In the genomic region with DNA sequence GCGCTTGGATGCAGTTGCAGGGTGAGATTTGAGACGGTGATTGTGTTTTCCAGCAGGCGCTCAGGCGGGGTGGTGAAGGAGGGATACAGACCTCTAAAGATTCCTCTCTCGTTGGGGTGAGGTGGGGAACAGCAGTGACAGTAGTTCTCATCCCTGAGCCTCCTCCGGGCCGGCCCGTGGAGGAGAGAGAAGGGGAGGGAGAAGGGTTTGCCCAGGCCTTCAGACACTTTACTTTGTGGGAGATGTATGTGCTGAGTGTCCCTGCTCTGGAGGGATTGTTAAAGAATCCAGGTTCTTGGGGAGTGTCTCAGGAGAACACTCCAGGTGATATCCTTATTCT, we compare ENCODE assay signal across 8 cellular contexts. TPM values are rescaled to one million over a fixed set of nuclear protein-coding genes. Genes with fewer than 3 reads are reported as not detected.
DNase-seq lines count a peak whose midpoint lies in the region; ATAC-seq and TF ChIP-seq lines count a peak whose summit lies in the region.

No MANE protein-coding gene starts in this region.

- H3K4me3 ChIP-seq in ascending aorta (peak overlapping the region; percentile 78 to 94), thyroid gland (replicated peaks in 1 of 3) (peak overlapping the region; percentile 28 to 72 (median 52))

- TF ChIP-seq CTCF in CD14-positive monocyte (IDR thresholded peaks at IDR 0.05) (no peak), ascending aorta (IDR thresholded peaks at IDR 0.05) (no peak), thyroid gland (IDR thresholded peaks at IDR 0.05) (no peak)

- H3K4me1 ChIP-seq in ascending aorta: peaks cover 5 to 8% of the 10 kb centered on the region in 2 donors
- H3K4me1 ChIP-seq in thyroid gland: peaks cover 14 to 17% of the 10 kb centered on the region in 2 donors

- peaks cover 47% of the 10 kb centered on the region for H3K4me1 Mint-ChIP-seq in CD14-positive monocyte

- intact Hi-C loops in CD14-positive monocyte (cut with micrococcal nuclease) (loop anchor here (5.0 to 10.0 kb wide), 2 partner anchors 42 to 190 kb away; no protein-coding TSS in a partner anchor), ascending aorta (cut with DNase I) (loop anchor here (2.0 to 10.0 kb wide), 3 partner anchors 58 to 180 kb away; a partner anchor contains a TSS), left colon (cut with DNase I, micrococcal nuclease) (no loop called here), thyroid gland (cut with DNase I) (loop anchor here (5.0 kb wide), 1 partner anchor 37 kb away; no protein-coding TSS in a partner anchor)

- H3K9me3 ChIP-seq in ascending aorta: no peaks in the 10 kb centered on the region
- H3K9me3 ChIP-seq in thyroid gland: no peaks in the 10 kb centered on the region

- H3K27me3 Mint-ChIP-seq in CD14-positive monocyte (ENCODE audit: low read depth in 3 of 3): peaks cover 0 to 1% (median 0%) of the 10 kb centered on the region in 3 donors

- peak overlapping the region; percentile 57 to 98 (median 93) for H3K27ac Mint-ChIP-seq in CD14-positive monocyte

- no peaks in the 10 kb centered on the region for H3K9me3 Mint-ChIP-seq in CD14-positive monocyte

- H3K36me3 Mint-ChIP-seq in CD14-positive monocyte: peaks cover 0 to 3% of the 10 kb centered on the region in 2 donors

- no peak for DNase-seq in CD14-positive monocyte (ENCODE audit: low spot score)
- no peak for DNase-seq in ascending aorta (ENCODE audit: low spot score in 2 of 2)
- no peak for DNase-seq in left colon
- DNase-seq in thyroid gland: no peak
- no peak for DNase-seq in effector CD8-positive, alpha-beta T cell (lab: John Stamatoyannopoulos, UW)
- DNase-seq in germinal center (ENCODE audit: low spot score): no peak

- 0% methylated on average over 6 to 8 of the region's 8 CpGs for WGBS in thyroid gland, 2 donors

- H3K27ac ChIP-seq in ascending aorta: peak overlapping the region; percentile 86 to 92
- H3K27ac ChIP-seq in thyroid gland: peak overlapping the region; percentile 90 to 96 (median 91)

- H3K36me3 ChIP-seq in ascending aorta: no peaks in the 10 kb centered on the region
- H3K36me3 ChIP-seq in thyroid gland: no peaks in the 10 kb centered on the region

- no peaks in the 10 kb centered on the region for H3K27me3 ChIP-seq in ascending aorta
- H3K27me3 ChIP-seq in thyroid gland: no peaks in the 10 kb centered on the region

- peak; percentile 10 for ATAC-seq in HG02852 (IDR thresholded peaks at IDR 0.05; ENCODE audit: unreplicated experiment)
- peak; percentile 38 for ATAC-seq in left colon
- no peak for ATAC-seq in GM18858 (IDR thresholded peaks at IDR 0.05; ENCODE audit: unreplicated experiment)

- no peak for TF ChIP-seq POLR2A in thyroid gland (IDR thresholded peaks at IDR 0.05)

- H3K4me3 Mint-ChIP-seq in CD14-positive monocyte: peak overlapping the region; percentile 99 to 100

RNA-seq across cellular contexts. Expression of a gene that starts 41.0 kb away (rescaled TPM):
- polyA plus RNA-seq in CD14-positive monocyte: 100 to 1,000 TPM; 350 to 405 TPM
- total RNA-seq in ascending aorta (42.8 TPM), left colon (10 to 100 TPM; 26.3 to 72.2 TPM), thyroid gland (10 to 100 TPM in 3 of 4 donors, 1 to 10 TPM in 1; 9.1 to 31.0 (median 18.3) TPM)

RNA-seq across cellular contexts. Expression of a gene that starts 41.5 kb away (rescaled TPM):
- 100 to 1,000 TPM; 204 to 221 TPM for polyA plus RNA-seq in CD14-positive monocyte
- total RNA-seq in ascending aorta (51.2 TPM), left colon (100 to 1,000 TPM in 1 of 2 donors, 10 to 100 TPM in 1; 73.5 to 118 TPM), thyroid gland (10 to 100 TPM; 11.0 to 28.5 (median 22.5) TPM)

RNA-seq across cellular contexts. Expression of a gene that starts 45.9 kb away (rescaled TPM):
- 100 to 1,000 TPM; 726 to 924 TPM for polyA plus RNA-seq in CD14-positive monocyte
- total RNA-seq in ascending aorta (26.8 TPM), left colon (10 to 100 TPM in 1 of 2 donors, 1 to 10 TPM in 1; 4.0 to 21.3 TPM), thyroid gland (10 to 100 TPM; 34.7 to 82.9 (median 51.3) TPM)

RNA-seq across cellular contexts. Expression of a gene that starts 51.1 kb away (rescaled TPM):
- polyA plus RNA-seq in CD14-positive monocyte: 100 to 1,000 TPM; 487 to 534 TPM
- 18.4 TPM for total RNA-seq in ascending aorta
- total RNA-seq in left colon: 100 to 1,000 TPM; 110 to 168 TPM
- total RNA-seq in thyroid gland: 10 to 100 TPM; 27.1 to 46.1 (median 36.3) TPM

RNA-seq across cellular contexts. Expression of a gene that starts 56.4 kb away (rescaled TPM):
- polyA plus RNA-seq in CD14-positive monocyte: 10 to 100 TPM; 12.6 to 25.9 TPM
- total RNA-seq in ascending aorta (26.7 TPM), left colon (100 to 1,000 TPM in 1 of 2 donors, 10 to 100 TPM in 1; 38.9 to 109 TPM), thyroid gland (10 to 100 TPM in 1 of 4 donors, 1 to 10 TPM in 3; 6.9 to 31.9 (median 8.2) TPM)

Comparison
In these comparisons a context has a peak if more than half of its experiments do, and no peak if none do; other contexts are left out.
1. intact Hi-C loops: an anchor here in CD14-positive monocyte (5.0 to 10.0 kb wide), ascending aorta (2.0 to 10.0 kb wide) and thyroid gland (5.0 kb wide); none called in left colon.